8 cellular contexts compared by ENCODE assay signal in the genomic region with DNA sequence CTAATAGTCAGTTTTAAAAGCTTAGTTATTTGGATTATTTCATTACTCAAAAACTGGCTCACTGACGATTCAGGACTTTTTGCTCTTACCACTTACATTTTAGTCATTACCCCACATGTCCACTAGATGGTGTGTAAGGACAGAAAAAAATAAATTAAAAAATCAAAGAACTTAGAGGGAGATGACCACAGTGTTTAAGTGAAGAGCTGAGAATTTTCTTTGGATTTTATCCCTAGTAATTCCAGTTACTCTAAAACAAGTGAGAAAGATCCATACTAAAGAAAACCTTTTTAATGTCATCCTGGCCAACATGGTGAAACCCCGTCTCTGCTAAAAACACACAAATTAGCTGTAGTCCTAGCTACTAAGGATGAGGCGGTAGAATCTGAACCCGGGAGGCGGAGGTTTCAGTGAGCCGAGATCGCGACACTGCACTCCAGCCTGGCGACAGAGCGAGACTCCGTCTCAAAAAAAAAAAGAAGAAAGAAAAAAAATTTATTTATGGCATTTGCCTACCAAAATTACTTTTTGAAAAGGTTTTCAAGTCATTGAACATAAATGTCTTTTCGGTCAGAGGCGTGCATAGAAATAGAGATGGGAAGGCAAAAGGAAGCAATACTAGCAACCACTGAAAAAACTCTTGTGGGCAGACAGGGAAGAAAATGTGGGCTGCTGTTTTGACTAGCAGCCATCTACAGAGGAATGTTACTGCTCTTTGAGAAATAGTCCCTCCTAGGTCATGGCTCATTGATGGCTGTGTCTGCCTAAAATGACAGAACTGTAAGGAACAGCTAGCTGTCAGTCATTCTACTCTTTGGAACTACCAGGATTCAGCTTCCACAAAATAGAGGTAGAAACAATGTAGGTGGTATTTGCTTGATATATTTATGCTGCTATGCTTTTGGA. TPM values are rescaled to one million over a fixed set of nuclear protein-coding genes. Genes with fewer than 3 reads are reported as not detected.
DNase-seq lines count a peak whose midpoint lies in the region; ATAC-seq and TF ChIP-seq lines count a peak whose summit lies in the region.

No MANE protein-coding gene starts in this region.

- ATAC-seq in GM19372 (IDR thresholded peaks at IDR 0.05; ENCODE audit: low read depth, unreplicated experiment) (peak; percentile 69), HG03354 (IDR thresholded peaks at IDR 0.05; ENCODE audit: poor library complexity, severe bottlenecking, unreplicated experiment) (peak; percentile 86), Panc1 (peak; percentile 70; the same call in 1 of the 2 replicates)

- H3K4me1 ChIP-seq in Panc1 (ENCODE audit: control insufficient read depth, insufficient read depth, low read length), result no peaks in the 10 kb centered on the region

- CTCF ChIA-PET in Panc1 (lab: Charles Lee), result no interaction called here

- no peaks in the 10 kb centered on the region for H3K36me3 ChIP-seq in Panc1 (ENCODE audit: control insufficient read depth, insufficient read depth, low read length)

- in situ Hi-C loops in Panc1 (cut with HindIII; ENCODE audit: low pct_unique_long_range_greater_than_20kb, low sequenced_read_pairs), result no loop called here

- no peak overlapping the region for H3K27ac ChIP-seq in Panc1 (ENCODE audit: low read length)

- intact Hi-C loops in Panc1 (cut with micrococcal nuclease; ENCODE audit: unreplicated experiment), result loop anchor here (2.0 kb wide), 1 partner anchor 105 kb away; no protein-coding TSS in a partner anchor

- peak overlapping the region in 1 of 2 experiments; percentile 26; a peak in 1 of 4 replicates for H3K4me3 ChIP-seq in Panc1 (ENCODE audit: low read depth in 2 of 2, low read length in 2 of 2)

- H3K27me3 ChIP-seq in Panc1 (ENCODE audit: control insufficient read depth, insufficient read depth, low read length), result no peaks in the 10 kb centered on the region

- BruUV-seq in Panc1 (replicated peaks; lab: Mats Ljungman, UMichigan), result no TSS peak

- H3K9me3 ChIP-seq in Panc1 (ENCODE audit: control insufficient read depth, insufficient read depth, low read depth, low read length), result no peaks in the 10 kb centered on the region

- POLR2A ChIA-PET in Panc1 (lab: Charles Lee), result no interaction called here

- DNase-seq in NOMO-1 (lab: John Stamatoyannopoulos, UW; ENCODE audit: unreplicated experiment in 2 of 2) (peak; percentile 5 to 17), NOMO-1 treated with dmso at 0.1 percent for 144 hours (lab: John Stamatoyannopoulos, UW; ENCODE audit: unreplicated experiment) (no peak), Panc1 (ENCODE audit: low read depth, low spot score) (peak; percentile 56), dermis microvascular lymphatic vessel endothelial cell (ENCODE audit: low read depth in 2 of 2) (peak; percentile 42 to 56), lung microvascular endothelial cell (ENCODE audit: low read depth in 2 of 2) (peak; percentile 62 to 68), cortex of kidney (lab: John Stamatoyannopoulos, UW) (no peak)

- TF ChIP-seq CTCF in Panc1 (IDR thresholded peaks at IDR 0.05), result peak; percentile 52; the same call in 1 of the 2 replicates

RNA-seq across cellular contexts. Expression of a gene that starts 26.6 kb away (rescaled TPM):
- not detected for total RNA-seq in Panc1 (2021; ENCODE audit: unreplicated experiment)
- not detected for polyA plus RNA-seq in Panc1 (2012; ENCODE audit: insufficient read length)
- not detected in 2 replicates for total RNA-seq in dermis microvascular lymphatic vessel endothelial cell
- total RNA-seq in lung microvascular endothelial cell, result not detected in 2 replicates

Comparison
In these comparisons a context has a peak if more than half of its experiments do, and no peak if none do; other contexts are left out.
1. DNase-seq: peak in NOMO-1 (2 of 2), Panc1 (single experiment), dermis microvascular lymphatic vessel endothelial cell (2 of 2) and lung microvascular endothelial cell (2 of 2); none in NOMO-1 treated with dmso at 0.1 percent for 144 hours (single experiment) and cortex of kidney (single experiment).
2. Peak in every context shown above with its lines, with median percentiles within 50 percentile points of each other: ATAC-seq.